8 cellular contexts compared by ENCODE assay signal in the genomic region with DNA sequence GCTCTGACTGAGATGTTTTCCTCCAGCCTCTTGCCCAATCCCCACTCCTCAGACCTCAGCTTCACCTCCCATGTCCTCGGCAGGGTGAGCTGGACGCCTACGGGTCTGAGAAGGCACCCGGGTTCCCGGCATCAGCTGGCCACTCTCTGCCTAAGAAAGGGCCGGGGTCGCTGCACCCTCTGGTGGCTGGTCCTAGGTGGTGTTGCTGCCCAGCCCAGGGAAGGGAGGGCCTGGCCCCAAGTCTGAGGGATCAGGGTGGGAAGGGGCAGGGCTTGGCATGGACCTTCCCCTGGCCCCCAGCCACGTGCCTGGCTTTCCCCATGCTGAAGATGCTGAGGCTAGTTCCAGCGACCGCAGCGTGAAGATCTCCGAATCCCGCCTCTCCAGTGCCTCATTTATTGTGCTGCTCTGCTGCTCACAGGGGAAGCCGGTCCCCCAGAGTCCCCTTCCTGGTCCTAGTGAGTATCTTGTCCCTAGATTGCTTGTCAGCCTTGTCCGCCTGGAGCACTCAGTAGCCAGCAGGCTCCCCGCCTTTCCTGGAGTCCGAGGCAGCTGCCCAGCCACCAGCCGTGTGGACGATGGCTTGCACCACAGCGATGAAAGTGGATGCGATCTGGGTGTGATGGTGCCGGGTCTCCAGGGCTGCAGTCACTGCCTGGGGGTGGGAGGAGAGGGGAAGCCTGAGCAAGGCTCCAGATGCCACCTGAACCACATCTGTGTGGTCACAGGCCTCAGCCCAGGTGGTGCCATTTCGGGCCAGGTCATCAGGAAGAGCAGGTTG. TPM values are rescaled to one million over a fixed set of nuclear protein-coding genes. Genes with fewer than 3 reads are reported as not detected.
DNase-seq lines count a peak whose midpoint lies in the region; ATAC-seq and TF ChIP-seq lines count a peak whose summit lies in the region.

No MANE protein-coding gene starts in this region.

- H3K36me3 ChIP-seq in colonic mucosa (no peaks in the 10 kb centered on the region), left lung (no peaks in the 10 kb centered on the region)

- H3K27ac ChIP-seq in colonic mucosa (no peak overlapping the region), left lung (peak overlapping the region; percentile 78 to 79)

- no peaks in the 10 kb centered on the region for H3K36me3 Mint-ChIP-seq in WTC11

- H3K9me3 Mint-ChIP-seq in WTC11: no peaks in the 10 kb centered on the region

- no peak overlapping the region for H3K9ac ChIP-seq in colonic mucosa (ENCODE audit: low read depth in 2 of 2, low read length in 2 of 2)

- H3K4me1 Mint-ChIP-seq in WTC11: peaks cover 13% of the 10 kb centered on the region

- no peak overlapping the region for H3K27ac Mint-ChIP-seq in WTC11

- intact Hi-C loops in colonic mucosa (cut with DNase I) (loop anchor here (5.0 to 10.0 kb wide), 2 partner anchors 60 to 263 kb away; partner anchors contain the start of gene GSTT2), left lung (cut with DNase I) (loop anchor here in 1 of 2 donors (5.0 kb wide), 1 partner anchor 60 kb away; no protein-coding TSS in a partner anchor)

- TF ChIP-seq CTCF in WTC11 (IDR thresholded peaks at IDR 0.05): peak; percentile 75; the same call in 1 of the 2 replicates
- peak; percentile 60 for TF ChIP-seq CTCF in colonic mucosa (IDR thresholded peaks at IDR 0.05)
- peak; percentile 63 to 87 for TF ChIP-seq CTCF in left lung (IDR thresholded peaks at IDR 0.05)

- no peak overlapping the region for H3K4me3 ChIP-seq in colonic mucosa
- H3K4me3 ChIP-seq in left lung: no peak overlapping the region

- H3K4me3 Mint-ChIP-seq in WTC11: no peak overlapping the region

- H3K27me3 Mint-ChIP-seq in WTC11 (ENCODE audit: low read depth): no peaks in the 10 kb centered on the region

- H3K27me3 ChIP-seq in colonic mucosa: no peaks in the 10 kb centered on the region
- no peaks in the 10 kb centered on the region for H3K27me3 ChIP-seq in left lung

- ATAC-seq in WTC11 (peak; percentile 100), left lung (peak; percentile 96), GM21515 (IDR thresholded peaks at IDR 0.05; ENCODE audit: unreplicated experiment) (no peak)

- H3K4me1 ChIP-seq in colonic mucosa: no peaks in the 10 kb centered on the region
- peaks cover 39 to 40% of the 10 kb centered on the region in 2 donors for H3K4me1 ChIP-seq in left lung

- H3K9me3 ChIP-seq in colonic mucosa (no peaks in the 10 kb centered on the region), left lung (no peaks in the 10 kb centered on the region)

- POLR2A ChIA-PET in WTC11 (lab: Charles Lee): no interaction called here

- CTCF ChIA-PET in WTC11 (lab: Charles Lee): interaction anchor here (0.6 to 2.0 kb wide), 19 partner anchors 11 to 1005 kb away, joined by 3 to 62 read pairs (median 3); partner anchors contain the start of gene SUSD2

- peak; percentile 46 to 77 for DNase-seq in NCI-H524 (lab: John Stamatoyannopoulos, UW)
- DNase-seq in NCI-H524 treated with DMSO at 0.1 percent for 48 hours (lab: John Stamatoyannopoulos, UW): no peak
- DNase-seq in NCI-H1694 (lab: John Stamatoyannopoulos, UW): peak; percentile 57
- peak; percentile 91 for DNase-seq in WTC11 (ENCODE audit: low spot score)
- peak; percentile 78 for DNase-seq in colonic mucosa
- peak; percentile 88 to 94 for DNase-seq in left lung
- DNase-seq in stimulated activated CD4-positive, alpha-beta T cell treated with anti-CD3 and anti-CD28 coated beads, Interleukin-2, amount 100 ng/mL, for 4 hours (ENCODE audit: low read depth): peak; percentile 15

TF ChIP-seq in WTC11, 78 proteins besides CTCF, POLR2A, EP300 and RAD21 (continues in another document):
- TF ChIP-seq SP1 (CRISPR knock-in tag; conservative IDR thresholded peaks at IDR 0.05) (peak; percentile 59; the same call in 1 of the 2 replicates), ZNF232 (CRISPR knock-in tag; IDR thresholded peaks at IDR 0.05) (0 out of 2 replicates have a peak, but pooled peaks have one; percentile 51), NFE2L1 (CRISPR knock-in tag; IDR thresholded peaks at IDR 0.05) (0 out of 2 replicates have a peak, but pooled peaks have one; percentile 31), GABPB1 (CRISPR knock-in tag; IDR thresholded peaks at IDR 0.05) (no peak), FOXP1 (CRISPR knock-in tag; IDR thresholded peaks at IDR 0.05; ENCODE audit: borderline replicate concordance) (peak; percentile 62; the same call in 1 of the 2 replicates), MAX (CRISPR knock-in tag; IDR thresholded peaks at IDR 0.05) (peak; percentile 85), ZNF423 (CRISPR knock-in tag; IDR thresholded peaks at IDR 0.05) (no peak), ATF1 (CRISPR knock-in tag; IDR thresholded peaks at IDR 0.05) (no peak), ATF2 (CRISPR knock-in tag; IDR thresholded peaks at IDR 0.05; ENCODE audit: borderline replicate concordance, low read depth) (no peak), PRRX2 (CRISPR knock-in tag; IDR thresholded peaks at IDR 0.05) (no peak), ETV6 (CRISPR knock-in tag; IDR thresholded peaks at IDR 0.05) (peak; percentile 63; the same call in 1 of the 2 replicates), FOXK1 (CRISPR knock-in tag; IDR thresholded peaks at IDR 0.05) (no peak)
- TF ChIP-seq, protein P1, sequence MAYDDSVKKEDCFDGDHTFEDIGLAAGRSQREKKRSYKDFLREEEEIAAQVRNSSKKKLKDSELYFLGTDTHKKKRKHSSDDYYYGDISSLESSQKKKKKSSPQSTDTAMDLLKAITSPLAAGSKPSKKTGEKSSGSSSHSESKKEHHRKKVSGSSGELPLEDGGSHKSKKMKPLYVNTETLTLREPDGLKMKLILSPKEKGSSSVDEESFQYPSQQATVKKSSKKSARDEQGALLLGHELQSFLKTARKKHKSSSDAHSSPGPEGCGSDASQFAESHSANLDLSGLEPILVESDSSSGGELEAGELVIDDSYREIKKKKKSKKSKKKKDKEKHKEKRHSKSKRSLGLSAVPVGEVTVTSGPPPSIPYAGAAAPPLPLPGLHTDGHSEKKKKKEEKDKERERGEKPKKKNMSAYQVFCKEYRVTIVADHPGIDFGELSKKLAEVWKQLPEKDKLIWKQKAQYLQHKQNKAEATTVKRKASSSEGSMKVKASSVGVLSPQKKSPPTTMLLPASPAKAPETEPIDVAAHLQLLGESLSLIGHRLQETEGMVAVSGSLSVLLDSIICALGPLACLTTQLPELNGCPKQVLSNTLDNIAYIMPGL (CRISPR knock-in tag; IDR thresholded peaks at IDR 0.05): peak; percentile 31; the same call in 1 of the 2 replicates
- TF ChIP-seq, protein P2, sequence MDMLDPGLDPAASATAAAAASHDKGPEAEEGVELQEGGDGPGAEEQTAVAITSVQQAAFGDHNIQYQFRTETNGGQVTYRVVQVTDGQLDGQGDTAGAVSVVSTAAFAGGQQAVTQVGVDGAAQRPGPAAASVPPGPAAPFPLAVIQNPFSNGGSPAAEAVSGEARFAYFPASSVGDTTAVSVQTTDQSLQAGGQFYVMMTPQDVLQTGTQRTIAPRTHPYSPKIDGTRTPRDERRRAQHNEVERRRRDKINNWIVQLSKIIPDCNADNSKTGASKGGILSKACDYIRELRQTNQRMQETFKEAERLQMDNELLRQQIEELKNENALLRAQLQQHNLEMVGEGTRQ (CRISPR knock-in tag; IDR thresholded peaks at IDR 0.05): peak; percentile 70
- TF ChIP-seq, protein P3, sequence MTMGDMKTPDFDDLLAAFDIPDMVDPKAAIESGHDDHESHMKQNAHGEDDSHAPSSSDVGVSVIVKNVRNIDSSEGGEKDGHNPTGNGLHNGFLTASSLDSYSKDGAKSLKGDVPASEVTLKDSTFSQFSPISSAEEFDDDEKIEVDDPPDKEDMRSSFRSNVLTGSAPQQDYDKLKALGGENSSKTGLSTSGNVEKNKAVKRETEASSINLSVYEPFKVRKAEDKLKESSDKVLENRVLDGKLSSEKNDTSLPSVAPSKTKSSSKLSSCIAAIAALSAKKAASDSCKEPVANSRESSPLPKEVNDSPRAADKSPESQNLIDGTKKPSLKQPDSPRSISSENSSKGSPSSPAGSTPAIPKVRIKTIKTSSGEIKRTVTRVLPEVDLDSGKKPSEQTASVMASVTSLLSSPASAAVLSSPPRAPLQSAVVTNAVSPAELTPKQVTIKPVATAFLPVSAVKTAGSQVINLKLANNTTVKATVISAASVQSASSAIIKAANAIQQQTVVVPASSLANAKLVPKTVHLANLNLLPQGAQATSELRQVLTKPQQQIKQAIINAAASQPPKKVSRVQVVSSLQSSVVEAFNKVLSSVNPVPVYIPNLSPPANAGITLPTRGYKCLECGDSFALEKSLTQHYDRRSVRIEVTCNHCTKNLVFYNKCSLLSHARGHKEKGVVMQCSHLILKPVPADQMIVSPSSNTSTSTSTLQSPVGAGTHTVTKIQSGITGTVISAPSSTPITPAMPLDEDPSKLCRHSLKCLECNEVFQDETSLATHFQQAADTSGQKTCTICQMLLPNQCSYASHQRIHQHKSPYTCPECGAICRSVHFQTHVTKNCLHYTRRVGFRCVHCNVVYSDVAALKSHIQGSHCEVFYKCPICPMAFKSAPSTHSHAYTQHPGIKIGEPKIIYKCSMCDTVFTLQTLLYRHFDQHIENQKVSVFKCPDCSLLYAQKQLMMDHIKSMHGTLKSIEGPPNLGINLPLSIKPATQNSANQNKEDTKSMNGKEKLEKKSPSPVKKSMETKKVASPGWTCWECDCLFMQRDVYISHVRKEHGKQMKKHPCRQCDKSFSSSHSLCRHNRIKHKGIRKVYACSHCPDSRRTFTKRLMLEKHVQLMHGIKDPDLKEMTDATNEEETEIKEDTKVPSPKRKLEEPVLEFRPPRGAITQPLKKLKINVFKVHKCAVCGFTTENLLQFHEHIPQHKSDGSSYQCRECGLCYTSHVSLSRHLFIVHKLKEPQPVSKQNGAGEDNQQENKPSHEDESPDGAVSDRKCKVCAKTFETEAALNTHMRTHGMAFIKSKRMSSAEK (CRISPR knock-in tag; IDR thresholded peaks at IDR 0.05; ENCODE audit: borderline replicate concordance): no peak

RNA-seq across cellular contexts. Expression of gene GGT5, which starts 2.9 kb away (rescaled TPM):
- total RNA-seq in WTC11 (2021) (0.09 to 0.32 TPM (median 0.20 TPM) in 3 replicates), colonic mucosa (1 to 10 TPM; 2.6 to 3.7 TPM), left lung (10 to 100 TPM; 18.9 to 25.6 TPM)

RNA-seq across cellular contexts. Expression of gene SPECC1L, which starts 22.9 kb away (rescaled TPM):
- total RNA-seq in WTC11 (2021): 44.6 to 51.0 TPM (median 45.2 TPM) in 3 replicates
- total RNA-seq in colonic mucosa: 10 to 100 TPM; 45.3 to 55.3 TPM
- total RNA-seq in left lung: 10 to 100 TPM; 70.9 to 94.4 TPM

Comparison
In these comparisons a context has a peak if more than half of its experiments do, and no peak if none do; other contexts are left out.
1. RNA of gene GGT5, which starts 2.9 kb away (total RNA-seq): 18.9 to 25.6 TPM in left lung; 2.6 to 3.7 TPM in colonic mucosa and 0.09 to 0.32 TPM in WTC11; every median in the first group is over 4 times any median in the second.
2. Peak in every context shown above with its lines, with median percentiles within 50 percentile points of each other: CTCF ChIP-seq.